26 cellular contexts compared by ENCODE assay signal in genomic region chr2:95667480-95667879, GRCh38.
"Had no signal": no experiment of that assay in that cellular context is flagged by ENCODE, and none has a peak within 500 bp of the region (broad histone marks: within the 10 kb centered on the region; RNA-seq: fewer than 3 reads in every experiment).

No MANE protein-coding gene starts in this region.

- H3K36me3 ChIP-seq: adrenal gland, colonic mucosa, gastrocnemius medialis, ovary, spleen, vagina had no signal

- H3K27ac ChIP-seq: adrenal gland, body of pancreas, colonic mucosa, gastrocnemius medialis, ovary, psoas muscle, spleen, vagina had no signal

- H3K27me3 ChIP-seq: adrenal gland, body of pancreas, colonic mucosa, gastrocnemius medialis, ovary, vagina had no signal

- H3K4me1 ChIP-seq: body of pancreas, colonic mucosa, gastrocnemius medialis, psoas muscle had no signal

- H3K9me3 ChIP-seq: adrenal gland, body of pancreas, colonic mucosa, gastrocnemius medialis, ovary, psoas muscle, spleen, vagina had no signal

- ATAC-seq: body of pancreas; effector memory CD8-positive, alpha-beta T cell; left colon; psoas muscle had no signal

- DNase-seq: activated CD4-positive, alpha-beta T cell treated with anti-CD3 and anti-CD28 coated beads for 4 hours; activated CD4-positive, alpha-beta T cell treated with anti-CD3 and anti-CD28 coated beads, Interleukin-2, amount 50 U/mL, for 4 hours; activated CD4-positive, CD25-positive, alpha-beta regulatory T cell; activated CD8-positive, alpha-beta memory T cell treated with anti-CD3 and anti-CD28 coated beads for 24 hours; activated effector memory CD4-positive, alpha-beta T cell treated with Interleukin-2 at 50 U/mL for 16 hours; activated naive CD4-positive, alpha-beta T cell treated with anti-CD3 and anti-CD28 coated beads for 36 hours; activated naive CD8-positive, alpha-beta T cell treated with anti-CD3 and anti-CD28 coated beads for 36 hours; adrenal gland; aorta; body of pancreas; cerebellar nuclear complex; colonic mucosa; effector memory CD8-positive, alpha-beta T cell; erythroblast; gastrocnemius medialis; glutamatergic neuron; hippocampal formation; left colon; naive B cell; nephron progenitor cell; ovary; psoas muscle; spleen; stimulated activated naive CD4-positive, alpha-beta T cell treated with Interleukin-2 at 50 U/mL for 16 hours; T-helper 1 cell had no signal

- H3K4me3 ChIP-seq: adrenal gland, body of pancreas, colonic mucosa, gastrocnemius medialis, ovary, psoas muscle, spleen, vagina had no signal
